Comparison of ENCODE assay signal across 29 cellular contexts in the genomic region with DNA sequence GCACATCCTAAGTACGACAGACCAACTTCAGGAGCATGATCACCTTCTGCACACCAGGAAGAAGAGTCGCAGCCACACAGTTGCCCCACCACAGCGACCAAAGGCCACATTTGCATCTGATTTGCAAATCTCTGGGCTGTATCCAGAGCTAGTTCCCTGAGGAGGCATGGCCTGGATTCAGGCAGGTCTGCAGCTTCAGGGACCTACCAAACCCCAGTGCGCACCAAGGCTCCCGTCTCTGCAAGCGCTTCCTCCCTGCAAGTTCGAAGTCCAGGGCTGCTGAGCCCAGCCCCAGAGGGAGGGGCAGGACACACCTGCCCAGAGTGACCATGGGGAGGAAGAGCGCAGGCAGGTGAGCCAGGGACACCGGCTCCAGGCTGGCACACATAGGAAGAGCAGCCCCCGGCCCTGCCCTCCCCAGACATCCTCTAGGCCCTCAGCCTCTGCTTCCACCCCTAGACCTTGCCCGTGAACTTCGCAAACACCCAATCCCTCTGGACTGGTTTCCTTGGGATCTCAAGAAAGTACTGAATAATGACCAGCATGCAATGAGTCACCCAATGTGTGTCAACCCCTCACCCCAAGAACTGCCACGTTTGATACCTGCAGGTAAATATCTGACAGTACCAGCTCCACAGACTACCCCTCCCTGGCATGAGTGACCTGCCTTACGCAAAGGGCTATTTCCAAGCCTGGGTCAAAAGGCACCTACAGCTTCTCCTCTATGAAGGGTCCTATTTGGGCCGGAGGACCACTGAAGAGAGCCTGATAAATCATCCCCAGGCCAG. TPM values are rescaled to one million over a fixed set of nuclear protein-coding genes. Genes with fewer than 3 reads are reported as not detected.
DNase-seq lines count a peak whose midpoint lies in the region; ATAC-seq, FAIRE-seq and TF ChIP-seq lines count a peak whose summit lies in the region.
"Had no signal": no experiment of that assay in that cellular context is flagged by ENCODE, and none has a peak within 500 bp of the region (broad histone marks: within the 10 kb centered on the region; RNA-seq: fewer than 3 reads in every experiment).

No MANE protein-coding gene starts in this region.

- no peak for TF ChIP-seq CTCF in PC-9 (conservative IDR thresholded peaks at IDR 0.05)
- TF ChIP-seq CTCF in pancreas (IDR thresholded peaks at IDR 0.05) = no peak
- no peak for TF ChIP-seq CTCF in brain microvascular endothelial cell (IDR thresholded peaks at IDR 0.05; ENCODE audit: low read depth, low read length, missing control alignments)
- TF ChIP-seq CTCF in coronary artery (IDR thresholded peaks at IDR 0.05) = no peak

- FAIRE-seq in pancreas (lab: Jason Lieb, UNC) = no peak
- FAIRE-seq: colon, H1 had no signal

- H3K79me2 ChIP-seq in PC-9 (ENCODE audit: low read depth) = no peaks in the 10 kb centered on the region

- peak; percentile 76 for ATAC-seq in left colon
- ATAC-seq in pancreas = peak; percentile 32 to 73 (median 64)
- no peak for ATAC-seq in GM18502 (IDR thresholded peaks at IDR 0.05; ENCODE audit: poor library complexity, unreplicated experiment)
- ATAC-seq: naive thymus-derived CD4-positive, alpha-beta T cell had no signal

- H3K4me1 ChIP-seq in PC-9 (replicated peaks; ENCODE audit: insufficient read depth) (peaks cover 44% of the 10 kb centered on the region), pancreas (peaks cover 0 to 9% (median 0%) of the 10 kb centered on the region in 3 donors)

- POLR2A ChIA-PET in PC-9 (lab: Charles Lee; ENCODE audit: unreplicated experiment) = interaction anchor here (0.6 kb wide), 1 partner anchor 1148 kb away, joined by 7 read pairs; no protein-coding TSS in a partner anchor

- H3K4me3 ChIP-seq in PC-9 (no peak overlapping the region), pancreas (no peak overlapping the region), brain microvascular endothelial cell (ENCODE audit: low read depth, low read length) (no peak overlapping the region), coronary artery (no peak overlapping the region)
- H3K4me3 ChIP-seq: BLaER1 treated with 17β-estradiol and CSF1 and Interleukin-3, amounts not matched to agents 10 nM and 100 nM; left ventricle myocardium inferior; prostate gland; tibial nerve had no signal

- BruUV-seq in PC-9 (replicated peaks; lab: Mats Ljungman, UMichigan) = no TSS peak

- WGBS in pancreas, 2 donors = 55 to 70% methylated on average over 15 of the region's 15 CpGs

- peak overlapping the region; percentile 91 for H3K4me2 ChIP-seq in PC-9

- H3K36me3 ChIP-seq in PC-9 (ENCODE audit: low read depth) (no peaks in the 10 kb centered on the region), pancreas (no peaks in the 10 kb centered on the region), brain microvascular endothelial cell (replicated peaks) (no peaks in the 10 kb centered on the region)
- H3K36me3 ChIP-seq: BLaER1 treated with 17β-estradiol and CSF1 and Interleukin-3, amounts not matched to agents 10 nM and 100 nM; prostate gland; tibial nerve had no signal

- in situ Hi-C loops in brain microvascular endothelial cell (cut with HindIII; ENCODE audit: low pct_ligation_motif_present, low sequenced_read_pairs) = no loop called here

- H4K20me1 ChIP-seq in PC-9 (ENCODE audit: insufficient read depth) = no peaks in the 10 kb centered on the region

- H3K9me2 ChIP-seq in PC-9 (ENCODE audit: insufficient read depth) = no peaks in the 10 kb centered on the region

- H3K27ac ChIP-seq in PC-9 (no peak overlapping the region), pancreas (no peak overlapping the region), brain microvascular endothelial cell (no peak overlapping the region), coronary artery (no peak overlapping the region)
- H3K27ac ChIP-seq: BLaER1 treated with 17β-estradiol and CSF1 and Interleukin-3, amounts not matched to agents 10 nM and 100 nM; prostate gland had no signal

- H3K9me3 ChIP-seq in PC-9 (ENCODE audit: insufficient read depth, low read depth) (no peaks in the 10 kb centered on the region), pancreas (no peaks in the 10 kb centered on the region)
- H3K9me3 ChIP-seq: BLaER1 treated with 17β-estradiol and CSF1 and Interleukin-3, amounts not matched to agents 10 nM and 100 nM; left ventricle myocardium inferior; prostate gland; tibial nerve had no signal

- no peak overlapping the region for H2AFZ ChIP-seq in PC-9

- CTCF ChIA-PET in PC-9 (lab: Charles Lee) = no interaction called here

- H3K27me3 ChIP-seq in PC-9 (ENCODE audit: insufficient read depth, low read depth) (no peaks in the 10 kb centered on the region), pancreas (no peaks in the 10 kb centered on the region), brain microvascular endothelial cell (replicated peaks) (no peaks in the 10 kb centered on the region)
- H3K27me3 ChIP-seq: BLaER1 treated with 17β-estradiol and CSF1 and Interleukin-3, amounts not matched to agents 10 nM and 100 nM; tibial nerve had no signal

- peaks cover 10% of the 10 kb centered on the region; the same call in 1 of the 2 replicates for H3F3A ChIP-seq in PC-9 (ENCODE audit: insufficient read depth, low read depth)

- peak; percentile 46 for DNase-seq in HuH-7 (ENCODE audit: low spot score)
- DNase-seq in PC-9 = peak in 1 of 2 experiments; percentile 65
- peak; percentile 86 to 95 for DNase-seq in left colon
- peak in 1 of 6 donors; percentile 72 for DNase-seq in pancreas
- DNase-seq in AML-193 (lab: John Stamatoyannopoulos, UW) = no peak
- no peak for DNase-seq in brain microvascular endothelial cell
- DNase-seq in coronary artery (ENCODE audit: low spot score) = no peak
- DNase-seq: activated CD4-positive, alpha-beta T cell treated with anti-CD3 and anti-CD28 coated beads, Interleukin-2, amount 10 ng/mL, durations not matched to agents 24 days and 14 days; amniotic stem cell; COR-L47; DND-41; erythroblast; GF-D8; KG1; left ventricle myocardium inferior; mesendoderm; MM.1S; naive thymus-derived CD4-positive, alpha-beta T cell; NCI-H1436; NCI-H2081 treated with DMSO at 0.1 percent for 48 hours; NCI-H226; NCI-H748 treated with DMSO at 0.1 percent for 48 hours; stimulated activated CD4-positive, alpha-beta T cell treated with anti-CD3 and anti-CD28 coated beads, Interleukin-4, amount 100 ng/mL, for 24 hours had no signal

- intact Hi-C loops in PC-9 (cut with micrococcal nuclease; ENCODE audit: unreplicated experiment) (no loop called here), left colon (cut with DNase I, micrococcal nuclease) (no loop called here), pancreas (cut with DNase I) (no loop called here)

RNA-seq across cellular contexts. Expression of a gene that starts 36.8 kb away (rescaled TPM):
- total RNA-seq in PC-9 (2021) (15.2 and 18.9 TPM in 2 replicates), left colon (10 to 100 TPM; 61.3 to 63.8 TPM), pancreas (10 to 100 TPM; 12.3 to 18.9 (median 13.8) TPM)
- 10 to 100 TPM in 1 of 2 donors, 1 to 10 TPM in 1; 6.7 to 16.0 TPM for polyA plus RNA-seq in pancreas

Comparison
In these comparisons a context has a peak if more than half of its experiments do, and no peak if none do; other contexts are left out.
1. DNase-seq: peak in HuH-7 (single experiment) and left colon (2 of 2); none in AML-193 (0 of 2), brain microvascular endothelial cell (single experiment) and coronary artery (single experiment).